ENCODE assay signal across 10 cellular contexts in the genomic region with DNA sequence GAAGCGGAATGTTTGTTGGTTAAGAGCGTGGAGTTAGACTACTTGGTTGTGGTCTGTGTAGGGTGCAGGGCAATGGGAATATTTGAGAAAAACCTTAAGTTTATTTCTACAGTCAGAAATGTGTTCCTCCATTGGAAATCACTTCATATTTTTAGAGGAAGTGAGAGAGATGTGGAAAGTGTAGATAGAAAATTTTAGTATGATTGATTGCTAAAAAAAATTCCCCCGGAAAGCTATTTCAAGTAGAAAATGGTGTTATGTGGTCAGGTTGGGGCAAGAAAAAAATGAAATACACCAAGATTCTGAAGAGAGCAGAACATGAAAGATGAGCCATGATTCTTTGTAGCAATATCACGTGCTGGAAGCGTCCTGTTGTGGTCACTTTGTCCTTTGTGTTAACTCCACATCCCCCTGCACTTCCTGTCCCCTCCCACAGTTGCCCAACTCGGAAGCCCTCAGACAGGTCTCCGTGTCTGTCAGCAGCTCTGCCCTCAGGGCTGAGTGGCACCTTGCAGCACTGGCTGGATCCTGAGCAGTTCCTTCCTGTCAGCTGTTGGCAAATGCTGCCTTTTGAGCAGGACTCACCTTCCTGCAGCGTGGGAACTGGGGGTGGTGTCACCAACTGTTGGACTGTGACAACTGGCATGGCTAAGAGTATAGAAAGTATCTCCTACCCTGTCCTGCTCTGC.
DNase-seq lines count a peak whose midpoint lies in the region; ATAC-seq and TF ChIP-seq lines count a peak whose summit lies in the region.
"Had no signal": no experiment of that assay in that cellular context is flagged by ENCODE, and none has a peak within 500 bp of the region (broad histone marks: within the 10 kb centered on the region; RNA-seq: fewer than 3 reads in every experiment).

No MANE protein-coding gene starts in this region.

- no peaks in the 10 kb centered on the region for H3K36me3 ChIP-seq in CD4-positive, CD25-positive, alpha-beta regulatory T cell (ENCODE audit: control insufficient read depth, insufficient read depth, low read length)
- no peaks in the 10 kb centered on the region for H3K36me3 ChIP-seq in breast epithelium
- no peaks in the 10 kb centered on the region for H3K36me3 ChIP-seq in sigmoid colon
- H3K36me3 ChIP-seq: prostate gland, suprapubic skin had no signal

- H3K4me3 Mint-ChIP-seq in CD4-positive, CD25-positive, alpha-beta regulatory T cell = no peak overlapping the region
- no peak overlapping the region for H3K4me3 Mint-ChIP-seq in endothelial cell (ENCODE audit: unreplicated experiment)

- TF ChIP-seq POLR2A in breast epithelium (IDR thresholded peaks at IDR 0.05) (no peak), sigmoid colon (IDR thresholded peaks at IDR 0.05) (no peak)

- DNase-seq in CD4-positive, CD25-positive, alpha-beta regulatory T cell = peak in 1 of 3 donors; percentile 4
- DNase-seq in breast epithelium (ENCODE audit: low spot score in 2 of 2) (peak; percentile 53 to 65), endothelial cell (ENCODE audit: low spot score) (no peak), sigmoid colon (no peak)
- no peak for DNase-seq in stimulated activated CD4-positive, alpha-beta T cell treated with anti-CD3 and anti-CD28 coated beads, Interleukin-4, amount 100 ng/mL, for 1 hour

- H3K27me3 Mint-ChIP-seq in CD4-positive, CD25-positive, alpha-beta regulatory T cell = no peaks in the 10 kb centered on the region
- H3K27me3 Mint-ChIP-seq in endothelial cell (ENCODE audit: unreplicated experiment) = peaks cover 2% of the 10 kb centered on the region

- H3K36me3 Mint-ChIP-seq in CD4-positive, CD25-positive, alpha-beta regulatory T cell = no peaks in the 10 kb centered on the region
- no peaks in the 10 kb centered on the region for H3K36me3 Mint-ChIP-seq in endothelial cell (ENCODE audit: low read depth, unreplicated experiment)

- no peak for TF ChIP-seq EP300 in sigmoid colon (IDR thresholded peaks at IDR 0.05)

- peaks cover 0 to under 1% (median 0%) of the 10 kb centered on the region in 7 donors for H3K9me3 Mint-ChIP-seq in CD4-positive, CD25-positive, alpha-beta regulatory T cell
- no peaks in the 10 kb centered on the region for H3K9me3 Mint-ChIP-seq in endothelial cell (ENCODE audit: unreplicated experiment)

- no peaks in the 10 kb centered on the region for H3K4me1 Mint-ChIP-seq in CD4-positive, CD25-positive, alpha-beta regulatory T cell
- peaks cover 10% of the 10 kb centered on the region for H3K4me1 Mint-ChIP-seq in endothelial cell (ENCODE audit: unreplicated experiment)

- 50 to 85% methylated on average over 8 of the region's 8 CpGs for WGBS in sigmoid colon, 2 donors

- H3K27ac Mint-ChIP-seq in CD4-positive, CD25-positive, alpha-beta regulatory T cell = no peak overlapping the region
- H3K27ac Mint-ChIP-seq in endothelial cell (ENCODE audit: unreplicated experiment) = no peak overlapping the region

- H3K9me3 ChIP-seq in CD4-positive, CD25-positive, alpha-beta regulatory T cell (ENCODE audit: control insufficient read depth in 2 of 2, low read length in 2 of 2) = no peaks in the 10 kb centered on the region
- H3K9me3 ChIP-seq in breast epithelium (no peaks in the 10 kb centered on the region), sigmoid colon (no peaks in the 10 kb centered on the region)
- H3K9me3 ChIP-seq: prostate gland, suprapubic skin had no signal

- intact Hi-C loops in breast epithelium (cut with DNase I; ENCODE audit: low total_unique reads) (no loop called here), sigmoid colon (cut with DNase I) (no loop called here)

- H3K4me1 ChIP-seq in CD4-positive, CD25-positive, alpha-beta regulatory T cell (ENCODE audit: control insufficient read depth, insufficient read depth, low read length, poor library complexity, severe bottlenecking) = no peaks in the 10 kb centered on the region
- H3K4me1 ChIP-seq in breast epithelium (no peaks in the 10 kb centered on the region), sigmoid colon (no peaks in the 10 kb centered on the region)
- H3K4me1 ChIP-seq: prostate gland had no signal

- no peak overlapping the region for H3K27ac ChIP-seq in CD4-positive, CD25-positive, alpha-beta regulatory T cell (ENCODE audit: insufficient read depth, low read length, poor library complexity, severe bottlenecking)
- H3K27ac ChIP-seq in breast epithelium = no peak overlapping the region
- no peak overlapping the region for H3K27ac ChIP-seq in sigmoid colon
- H3K27ac ChIP-seq: prostate gland, suprapubic skin had no signal

- H3K4me3 ChIP-seq in CD4-positive, CD25-positive, alpha-beta regulatory T cell (ENCODE audit: low read depth, low read length) = no peak overlapping the region
- H3K4me3 ChIP-seq in breast epithelium (no peak overlapping the region), sigmoid colon (no peak overlapping the region)
- H3K4me3 ChIP-seq: prostate gland, suprapubic skin had no signal

- TF ChIP-seq CTCF in breast epithelium (IDR thresholded peaks at IDR 0.05) (no peak), endothelial cell (IDR thresholded peaks at IDR 0.05; ENCODE audit: unreplicated experiment) (no peak), sigmoid colon (IDR thresholded peaks at IDR 0.05) (no peak)

- ATAC-seq in CD4-positive, CD25-positive, alpha-beta regulatory T cell (ENCODE audit: low read depth in 2 of 2) = peak; percentile 45 to 52
- ATAC-seq in GM19035 (IDR thresholded peaks at IDR 0.05; ENCODE audit: unreplicated experiment) = peak; percentile 34
- peak; percentile 43 for ATAC-seq in HG03457 (IDR thresholded peaks at IDR 0.05; ENCODE audit: unreplicated experiment)
- ATAC-seq in HG02870 (IDR thresholded peaks at IDR 0.05; ENCODE audit: unreplicated experiment) = no peak

- H3K27me3 ChIP-seq in CD4-positive, CD25-positive, alpha-beta regulatory T cell (ENCODE audit: control insufficient read depth, insufficient read depth, low read length) = no peaks in the 10 kb centered on the region
- no peaks in the 10 kb centered on the region for H3K27me3 ChIP-seq in breast epithelium
- H3K27me3 ChIP-seq in sigmoid colon = no peaks in the 10 kb centered on the region
- H3K27me3 ChIP-seq: suprapubic skin had no signal

Comparison
In these comparisons a context has a peak if more than half of its experiments do, and no peak if none do; other contexts are left out.
1. DNase-seq: peak in breast epithelium (2 of 2); none in endothelial cell (single experiment), stimulated activated CD4-positive, alpha-beta T cell treated with anti-CD3 and anti-CD28 coated beads, Interleukin-4, amount 100 ng/mL, for 1 hour (single experiment) and sigmoid colon (single experiment).